In genomic region chr17:55825213-55825612, GRCh38 we compare ENCODE assay signal across 8 cellular contexts.
DNase-seq lines count a peak whose midpoint lies in the region; ATAC-seq, FAIRE-seq and TF ChIP-seq lines count a peak whose summit lies in the region.

No MANE protein-coding gene starts in this region.

- ATAC-seq in A549 (peak; percentile 43 to 65; a peak in 3 of 6 replicates), HG02884 (IDR thresholded peaks at IDR 0.05; ENCODE audit: unreplicated experiment) (no peak)

- no peak for TF ChIP-seq POLR2A in A549 (IDR thresholded peaks at IDR 0.05; ENCODE audit: low read length)

- H3K9me3 ChIP-seq in A549: no peaks in the 10 kb centered on the region

- peak; percentile 80 for FAIRE-seq in A549 (lab: Jason Lieb, UNC)

- TF ChIP-seq EP300 in A549 (IDR thresholded peaks at IDR 0.05): no peak

- no peaks in the 10 kb centered on the region for H3K4me1 ChIP-seq in A549

- peak; percentile 10 to 13 for DNase-seq in A549 (ENCODE audit: low read depth in 1 of 2, low spot score in 1 of 2)
- DNase-seq in NCI-H748 (lab: John Stamatoyannopoulos, UW; ENCODE audit: unreplicated experiment): peak; percentile 21
- no peak for DNase-seq in epithelial cell of proximal tubule (ENCODE audit: low read depth)
- DNase-seq in middle frontal gyrus (ENCODE audit: extremely low spot score, low spot score): no peak
- DNase-seq in activated CD4-positive, alpha-beta T cell treated with anti-CD3 and anti-CD28 coated beads, Interleukin-2, amount 50 U/mL, for 4 hours: no peak
- DNase-seq in amniotic stem cell (lab: John Stamatoyannopoulos, UW): no peak

- CTCF ChIA-PET in A549 (lab: Yijun Ruan, JAX): interaction anchor here (0.8 to 3.6 kb wide), 7 partner anchors 9 to 309 kb away, joined by 3 to 32 read pairs (median 3); no protein-coding TSS in a partner anchor

- peak; percentile 47 to 58; a peak in 4 of 5 replicates for TF ChIP-seq RAD21 in A549 (conservative IDR thresholded peaks at IDR 0.05 in 1 of 2, IDR thresholded peaks at IDR 0.05 in 1 of 2)

- H3K4me2 ChIP-seq in A549: no peak overlapping the region

- H3K27ac ChIP-seq in A549: no peak overlapping the region

- WGBS in A549 (ENCODE audit: missing lambda C conversion rate): 2% methylated on average over 2 of the region's 2 CpGs

- TF ChIP-seq CTCF in A549 (IDR thresholded peaks at IDR 0.05): peak; percentile 42
- peak; percentile 21; the same call in 1 of the 3 replicates for TF ChIP-seq CTCF in GM12872 (IDR thresholded peaks at IDR 0.05; ENCODE audit: insufficient read depth, low read depth, low read length)
- peak; percentile 58 for TF ChIP-seq CTCF in epithelial cell of proximal tubule (conservative IDR thresholded peaks at IDR 0.05; ENCODE audit: low read depth, low read length)

- POLR2A ChIA-PET in A549 (lab: Yijun Ruan, JAX): no interaction called here

- H3K4me3 ChIP-seq in A549 (no peak overlapping the region), epithelial cell of proximal tubule (ENCODE audit: low read depth, low read length) (no peak overlapping the region)

TF ChIP-seq in A549, 52 proteins besides CTCF, POLR2A, EP300 and RAD21:
- TF ChIP-seq SMC3 (IDR thresholded peaks at IDR 0.05) (peak; percentile 18; the same call in 1 of the 3 replicates), MAFK (IDR thresholded peaks at IDR 0.05; ENCODE audit: partially characterized antibody) (no peak)
- TF ChIP-seq, protein P1, sequence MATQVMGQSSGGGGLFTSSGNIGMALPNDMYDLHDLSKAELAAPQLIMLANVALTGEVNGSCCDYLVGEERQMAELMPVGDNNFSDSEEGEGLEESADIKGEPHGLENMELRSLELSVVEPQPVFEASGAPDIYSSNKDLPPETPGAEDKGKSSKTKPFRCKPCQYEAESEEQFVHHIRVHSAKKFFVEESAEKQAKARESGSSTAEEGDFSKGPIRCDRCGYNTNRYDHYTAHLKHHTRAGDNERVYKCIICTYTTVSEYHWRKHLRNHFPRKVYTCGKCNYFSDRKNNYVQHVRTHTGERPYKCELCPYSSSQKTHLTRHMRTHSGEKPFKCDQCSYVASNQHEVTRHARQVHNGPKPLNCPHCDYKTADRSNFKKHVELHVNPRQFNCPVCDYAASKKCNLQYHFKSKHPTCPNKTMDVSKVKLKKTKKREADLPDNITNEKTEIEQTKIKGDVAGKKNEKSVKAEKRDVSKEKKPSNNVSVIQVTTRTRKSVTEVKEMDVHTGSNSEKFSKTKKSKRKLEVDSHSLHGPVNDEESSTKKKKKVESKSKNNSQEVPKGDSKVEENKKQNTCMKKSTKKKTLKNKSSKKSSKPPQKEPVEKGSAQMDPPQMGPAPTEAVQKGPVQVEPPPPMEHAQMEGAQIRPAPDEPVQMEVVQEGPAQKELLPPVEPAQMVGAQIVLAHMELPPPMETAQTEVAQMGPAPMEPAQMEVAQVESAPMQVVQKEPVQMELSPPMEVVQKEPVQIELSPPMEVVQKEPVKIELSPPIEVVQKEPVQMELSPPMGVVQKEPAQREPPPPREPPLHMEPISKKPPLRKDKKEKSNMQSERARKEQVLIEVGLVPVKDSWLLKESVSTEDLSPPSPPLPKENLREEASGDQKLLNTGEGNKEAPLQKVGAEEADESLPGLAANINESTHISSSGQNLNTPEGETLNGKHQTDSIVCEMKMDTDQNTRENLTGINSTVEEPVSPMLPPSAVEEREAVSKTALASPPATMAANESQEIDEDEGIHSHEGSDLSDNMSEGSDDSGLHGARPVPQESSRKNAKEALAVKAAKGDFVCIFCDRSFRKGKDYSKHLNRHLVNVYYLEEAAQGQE (IDR thresholded peaks at IDR 0.05): no peak

Comparison
In these comparisons a context has a peak if more than half of its experiments do, and no peak if none do; other contexts are left out.
1. DNase-seq: peak in A549 (2 of 2) and NCI-H748 (single experiment); none in epithelial cell of proximal tubule (single experiment), middle frontal gyrus (single experiment), activated CD4-positive, alpha-beta T cell treated with anti-CD3 and anti-CD28 coated beads, Interleukin-2, amount 50 U/mL, for 4 hours (0 of 2) and amniotic stem cell (single experiment).
2. Peak in every context shown above with its lines, with median percentiles within 50 percentile points of each other: CTCF ChIP-seq.